22 cellular contexts compared by ENCODE assay signal in genomic region chr1:150511551-150511950, GRCh38. TPM values are rescaled to one million over a fixed set of nuclear protein-coding genes. Genes with fewer than 3 reads are reported as not detected.
DNase-seq lines count a peak whose midpoint lies in the region; ATAC-seq, FAIRE-seq and TF ChIP-seq lines count a peak whose summit lies in the region.
"Had no signal": no experiment of that assay in that cellular context is flagged by ENCODE, and none has a peak within 500 bp of the region (broad histone marks: within the 10 kb centered on the region; RNA-seq: fewer than 3 reads in every experiment).

No MANE protein-coding gene starts in this region.

- no peak overlapping the region for H3K27ac ChIP-seq in H1 (ENCODE audit: low read depth, low read length)
- H3K27ac ChIP-seq: thyroid gland had no signal

- no peak for FAIRE-seq in H1 (lab: Jason Lieb, UNC)
- FAIRE-seq: colon, endometrium had no signal

- WGBS in H1 (ENCODE audit: extremely low coverage in 1 of 2, insufficient coverage in 1 of 2, insufficient read length in 1 of 2, insufficient replicate concordance in 2 of 2, low coverage in 1 of 2, low lambda C conversion rate in 2 of 2, missing lambda C conversion rate in 1 of 2), 2 experiments = 93% methylated on average over 12 of the region's 12 CpGs; no CpG with 5 or more reads in 1 of the 2 experiments

- POLR2A ChIA-PET in H1 (lab: Charles Lee; ENCODE audit: partially characterized antibody) = interaction anchor here (0.9 to 1.3 kb wide), 3 partner anchors 9 to 68 kb away, joined by 3 read pairs; partner anchors contain the start of genes MCL1 and TARS2

- no peak overlapping the region for H3K14ac ChIP-seq in H1 (ENCODE audit: insufficient read length)

- H3K4ac ChIP-seq in H1 (replicated peaks; ENCODE audit: insufficient read length, low read depth, low read length) = no peak overlapping the region

- H2AK5ac ChIP-seq in H1 (ENCODE audit: low read depth, low read length) = no peak overlapping the region

- H3K4me1 ChIP-seq in H1 (replicated peaks in 1 of 4; ENCODE audit: control insufficient read depth in 3 of 4, insufficient read depth in 4 of 4, low read length in 3 of 4) (peaks cover 0 to 4% (median 3%) of the 10 kb centered on the region in 4 experiments; a peak in 5 of 7 replicates), mucosa of descending colon (ENCODE audit: low read depth) (peaks cover 8% of the 10 kb centered on the region)

- ATAC-seq in left ventricle myocardium superior = no peak
- no peak for ATAC-seq in mucosa of descending colon
- ATAC-seq: GM23338; stimulated activated memory B cell treated with anti-CD40 and anti-IgM and Interleukin-4, amounts not matched to agents 10 μg/mL and 1 μg/mL and 100 μg/mL, for 72 hours had no signal

- DNase-seq in left ventricle myocardium superior (peak; percentile 24), cardiac septum (ENCODE audit: low spot score) (no peak), NCI-H345 (lab: John Stamatoyannopoulos, UW) (peak; percentile 99), H1 (ENCODE audit: low read depth in 1 of 2, low spot score in 2 of 2) (no peak), islet precursor cell (no peak), mucosa of descending colon (no peak), GM10266 (ENCODE audit: extremely low spot score) (no peak)
- DNase-seq in activated effector memory CD4-positive, alpha-beta T cell treated with Interleukin-2 at 50 U/mL for 16 hours = no peak
- DNase-seq: activated CD4-positive, alpha-beta memory T cell treated with anti-CD3 and anti-CD28 coated beads, Interleukin-2, amount 10 ng/mL, durations not matched to agents 7 days and 5 days; activated T-cell treated with anti-CD3 and anti-CD28 coated beads, Interleukin-2, amount 50 U/mL, for 24 hours; hypothalamus; NCI-H2029; retina; SIG-M5; thyroid gland had no signal

- TF ChIP-seq RAD21 in H1 (IDR thresholded peaks at IDR 0.05 in 1 of 2, conservative IDR thresholded peaks at IDR 0.05 in 1 of 2; ENCODE audit: low read depth in 2 of 2, low read length in 2 of 2) = no peak

- H3K4me2 ChIP-seq in H1 (ENCODE audit: insufficient read depth in 1 of 2, low read depth in 2 of 2, low read length in 2 of 2) = no peak overlapping the region
- H3K4me2 ChIP-seq: GM23338 had no signal

- CTCF ChIA-PET in H1 (lab: Charles Lee; ENCODE audit: partially characterized antibody) = interaction anchor here (0.7 to 22.4 kb wide), 3 partner anchors 21 to 302 kb away, joined by 3 to 253 read pairs (median 3); no protein-coding TSS in a partner anchor

- H3K79me2 ChIP-seq in H1 (ENCODE audit: control insufficient read depth in 1 of 2, insufficient read depth in 2 of 2, low read length in 2 of 2) = no peaks in the 10 kb centered on the region

- no peak overlapping the region for H4K5ac ChIP-seq in H1 (ENCODE audit: insufficient read length, low read depth, low read length)

- H3K4me3 ChIP-seq in H1 (ENCODE audit: extremely low read depth in 1 of 4, insufficient read depth in 2 of 4, low read depth in 3 of 4, low read length in 4 of 4) = no peak overlapping the region
- no peak overlapping the region for H3K4me3 ChIP-seq in mucosa of descending colon
- H3K4me3 ChIP-seq: GM23338, thyroid gland had no signal

- H3K56ac ChIP-seq in H1 (replicated peaks; ENCODE audit: insufficient read length, low read depth, low read length) = no peak overlapping the region

- no peak for TF ChIP-seq EP300 in H1 (IDR thresholded peaks at IDR 0.05; ENCODE audit: borderline replicate concordance in 1 of 2, low read depth in 2 of 2, low read length in 2 of 2)

- H3K23ac ChIP-seq in H1 (ENCODE audit: insufficient read length) = no peak overlapping the region

- H2BK15ac ChIP-seq in H1 (ENCODE audit: low read length) = no peak overlapping the region

- H4K8ac ChIP-seq in H1 (ENCODE audit: extremely low read depth, insufficient read depth, low read length) = no peak overlapping the region

- no peaks in the 10 kb centered on the region; a peak in 1 of 7 replicates for H3K27me3 ChIP-seq in H1 (replicated peaks in 1 of 4; ENCODE audit: control insufficient read depth in 3 of 4, extremely low read depth in 1 of 4, insufficient read depth in 3 of 4, low read length in 3 of 4)
- H3K27me3 ChIP-seq: thyroid gland had no signal

- H3K9me3 ChIP-seq in H1 (ENCODE audit: insufficient read depth in 2 of 2, low read depth in 1 of 2, low read length in 1 of 2) (no peaks in the 10 kb centered on the region), mucosa of descending colon (no peaks in the 10 kb centered on the region)
- H3K9me3 ChIP-seq: thyroid gland had no signal

- no peak for TF ChIP-seq CTCF in H1 (IDR thresholded peaks at IDR 0.05; ENCODE audit: control extremely low read depth in 1 of 3, insufficient read depth in 1 of 3, low read depth in 1 of 3, low read length in 3 of 3)
- no peak for TF ChIP-seq CTCF in mucosa of descending colon (IDR thresholded peaks at IDR 0.05)
- TF ChIP-seq CTCF in GM10266 (IDR thresholded peaks at IDR 0.05; ENCODE audit: control insufficient read depth, insufficient read depth, low read depth, missing control alignments) = no peak

- H2BK120ac ChIP-seq in H1 (replicated peaks; ENCODE audit: low read depth, low read length) = no peak overlapping the region

- intact Hi-C loops in left ventricle myocardium superior (cut with micrococcal nuclease) = no loop called here
- intact Hi-C loops in cardiac septum (cut with DNase I) = loop anchor here (5.0 kb wide), 1 partner anchor 34 kb away; no protein-coding TSS in a partner anchor
- intact Hi-C loops in mucosa of descending colon (cut with DNase I, micrococcal nuclease) = no loop called here

- H2BK20ac ChIP-seq in H1 (ENCODE audit: low read length) = no peak overlapping the region

- H3K36me3 ChIP-seq in H1 (ENCODE audit: control insufficient read depth in 2 of 4, insufficient read depth in 4 of 4, low read length in 3 of 4) = peaks cover 0 to 4% (median 3%) of the 10 kb centered on the region in 4 experiments; a peak in 4 of 8 replicates
- H3K36me3 ChIP-seq in mucosa of descending colon (ENCODE audit: low read depth) = no peaks in the 10 kb centered on the region

- peaks cover 5% of the 10 kb centered on the region for H3K23me2 ChIP-seq in H1 (ENCODE audit: low read depth, low read length)

- H2BK5ac ChIP-seq in H1 (ENCODE audit: low read depth, low read length) = peak overlapping the region; percentile 16; the same call in 1 of the 2 replicates

- no peak for TF ChIP-seq POLR2A in H1 (IDR thresholded peaks at IDR 0.05; ENCODE audit: control extremely low read depth in 1 of 2, low read depth in 2 of 2, low read length in 2 of 2)

- no peak overlapping the region for H2BK12ac ChIP-seq in H1 (ENCODE audit: low read depth, low read length)

- H4K91ac ChIP-seq in H1 (replicated peaks; ENCODE audit: insufficient read length, low read length) = no peak overlapping the region

- no peak overlapping the region for H2AFZ ChIP-seq in H1 (ENCODE audit: low read length)
- H2AFZ ChIP-seq: GM23338 had no signal

- H3K9ac ChIP-seq in H1 (replicated peaks in 1 of 4; ENCODE audit: extremely low read depth in 1 of 4, low read depth in 3 of 4, low read length in 3 of 4) = no peak overlapping the region

- H4K20me1 ChIP-seq in H1 (replicated peaks in 1 of 2; ENCODE audit: control insufficient read depth in 1 of 2, insufficient read depth in 2 of 2, low read length in 2 of 2) = no peaks in the 10 kb centered on the region

- H3K18ac ChIP-seq in H1 (ENCODE audit: extremely low read depth, low read length) = no peak overlapping the region

- H3K79me1 ChIP-seq in H1 (ENCODE audit: low read depth, low read length) = no peaks in the 10 kb centered on the region

RNA-seq across cellular contexts. Expression of gene ECM1, which starts 3.6 kb away (rescaled TPM):
- total RNA-seq in left ventricle myocardium superior (14.0 TPM), cardiac septum (14.5 TPM), mucosa of descending colon (10 to 100 TPM in 1 of 3 donors, 1 to 10 TPM in 2; 3.4 to 11.0 (median 8.8) TPM)
- total RNA-seq in H1 (2021; fragmentation: NEBNext Ultra II Directional; extraction: Animal tissue kit (Norgen Biotek cat#: 25700)) = 0.73 and 0.95 TPM in 2 replicates
- polyA plus RNA-seq in H1 (2011; rRNA removed) = 0.98 and 1.1 TPM in 2 replicates
- polyA plus RNA-seq in H1 (2011; cell fraction: cytosol; rRNA removed) = 1.0 TPM
- polyA plus RNA-seq in H1 (2011; cell fraction: nucleus; rRNA removed) = 5.8 TPM
- 0.83 to 1.3 TPM (median 1.2 TPM) in 4 replicates for polyA plus RNA-seq in H1 (2012, experiment 1 of 2)
- 0.63 TPM for polyA plus RNA-seq in H1 (2012, experiment 2 of 2)
- polyA plus RNA-seq in H1 (2013, experiment 1 of 2) = 0.81 TPM
- polyA plus RNA-seq in H1 (2013, experiment 2 of 2) = 0.87 TPM
- polyA minus RNA-seq in H1 (2011; rRNA and poly(A)+ RNA removed) = 0.32 and 0.37 TPM in 2 replicates
- not detected for polyA minus RNA-seq in H1 (2011; cell fraction: cytosol; rRNA and poly(A)+ RNA removed)
- polyA minus RNA-seq in H1 (2011; cell fraction: nucleus; rRNA and poly(A)+ RNA removed) = 1.7 TPM
- polyA plus RNA-seq: CD14-positive monocyte had no signal

RNA-seq across cellular contexts. Expression of gene FALEC, which starts 4.0 kb away (rescaled TPM):
- not detected for total RNA-seq in left ventricle myocardium superior
- 0.46 TPM for total RNA-seq in cardiac septum
- total RNA-seq in H1 (2021; fragmentation: NEBNext Ultra II Directional; extraction: Animal tissue kit (Norgen Biotek cat#: 25700)) = 1.1 TPM in 1 of 2 replicates, not detected in the other
- not detected in 2 replicates for polyA plus RNA-seq in H1 (2011; rRNA removed)
- polyA plus RNA-seq in H1 (2011; cell fraction: cytosol; rRNA removed) = 0.19 TPM
- polyA plus RNA-seq in H1 (2011; cell fraction: nucleus; rRNA removed) = not detected
- 0.36 to 1.0 TPM (median 0.75 TPM) in 4 replicates for polyA plus RNA-seq in H1 (2012, experiment 1 of 2)
- not detected for polyA plus RNA-seq in H1 (2012, experiment 2 of 2)
- 0.45 TPM for polyA plus RNA-seq in H1 (2013, experiment 1 of 2)
- polyA plus RNA-seq in H1 (2013, experiment 2 of 2) = 0.11 TPM
- polyA minus RNA-seq in H1 (2011; rRNA and poly(A)+ RNA removed) = 0.57 TPM in 1 of 2 replicates, not detected in the other
- not detected for polyA minus RNA-seq in H1 (2011; cell fraction: cytosol; rRNA and poly(A)+ RNA removed)
- not detected for polyA minus RNA-seq in H1 (2011; cell fraction: nucleus; rRNA and poly(A)+ RNA removed)
- total RNA-seq in mucosa of descending colon = not detected
- total RNA-seq: activated CD4-positive, alpha-beta memory T cell treated with anti-CD3 and anti-CD28 coated beads, Interleukin-2, amount 10 ng/mL, durations not matched to agents 7 days and 5 days; GM23338; HT1080; T-helper 2 cell treated with Interferon-gamma antibody and Interleukin-4, amounts not matched to agents 100 ng/mL and 5 ng/mL, for 36 hours; thyroid gland had no signal
- polyA plus RNA-seq: CD14-positive monocyte had no signal

RNA-seq across cellular contexts. Expression of gene TARS2, which starts 24.3 kb away (rescaled TPM):
- total RNA-seq in left ventricle myocardium superior (31.3 TPM), cardiac septum (30.7 TPM), mucosa of descending colon (10 to 100 TPM; 15.9 to 20.2 (median 20.0) TPM)
- 32.7 and 39.1 TPM in 2 replicates for total RNA-seq in H1 (2021; fragmentation: NEBNext Ultra II Directional; extraction: Animal tissue kit (Norgen Biotek cat#: 25700))
- polyA plus RNA-seq in H1 (2011; rRNA removed) = 38.9 and 54.0 TPM in 2 replicates
- polyA plus RNA-seq in H1 (2011; cell fraction: cytosol; rRNA removed) = 43.4 TPM
- polyA plus RNA-seq in H1 (2011; cell fraction: nucleus; rRNA removed) = 72.0 TPM
- 23.5 to 36.5 TPM (median 29.5 TPM) in 4 replicates for polyA plus RNA-seq in H1 (2012, experiment 1 of 2)
- 42.9 TPM for polyA plus RNA-seq in H1 (2012, experiment 2 of 2)
- polyA plus RNA-seq in H1 (2013, experiment 1 of 2) = 24.6 TPM
- polyA plus RNA-seq in H1 (2013, experiment 2 of 2) = 22.0 TPM
- 39.4 and 41.3 TPM in 2 replicates for polyA minus RNA-seq in H1 (2011; rRNA and poly(A)+ RNA removed)
- polyA minus RNA-seq in H1 (2011; cell fraction: cytosol; rRNA and poly(A)+ RNA removed) = 16.2 TPM
- polyA minus RNA-seq in H1 (2011; cell fraction: nucleus; rRNA and poly(A)+ RNA removed) = 28.1 TPM

RNA-seq across cellular contexts. Expression of gene ADAMTSL4, which starts 37.7 kb away (rescaled TPM):
- total RNA-seq in left ventricle myocardium superior (77.7 TPM), cardiac septum (28.9 TPM), mucosa of descending colon (10 to 100 TPM in 2 of 3 donors, 1 to 10 TPM in 1; 3.4 to 37.1 (median 10.2) TPM)
- 5.3 and 5.4 TPM in 2 replicates for total RNA-seq in H1 (2021; fragmentation: NEBNext Ultra II Directional; extraction: Animal tissue kit (Norgen Biotek cat#: 25700))
- polyA plus RNA-seq in H1 (2011; rRNA removed) = 4.2 and 5.9 TPM in 2 replicates
- polyA plus RNA-seq in H1 (2011; cell fraction: cytosol; rRNA removed) = 3.1 TPM
- polyA plus RNA-seq in H1 (2011; cell fraction: nucleus; rRNA removed) = 26.7 TPM
- polyA plus RNA-seq in H1 (2012, experiment 1 of 2) = 4.9 to 7.2 TPM (median 6.7 TPM) in 4 replicates
- 3.8 TPM for polyA plus RNA-seq in H1 (2012, experiment 2 of 2)
- polyA plus RNA-seq in H1 (2013, experiment 1 of 2) = 9.2 TPM
- 8.1 TPM for polyA plus RNA-seq in H1 (2013, experiment 2 of 2)
- 0.73 and 0.85 TPM in 2 replicates for polyA minus RNA-seq in H1 (2011; rRNA and poly(A)+ RNA removed)
- polyA minus RNA-seq in H1 (2011; cell fraction: cytosol; rRNA and poly(A)+ RNA removed) = 2.6 TPM
- 3.5 TPM for polyA minus RNA-seq in H1 (2011; cell fraction: nucleus; rRNA and poly(A)+ RNA removed)

Comparison
In these comparisons a context has a peak if more than half of its experiments do, and no peak if none do; other contexts are left out.
1. DNase-seq: peak in left ventricle myocardium superior (single experiment) and NCI-H345 (single experiment); none in cardiac septum (single experiment), H1 (0 of 2), islet precursor cell (single experiment), mucosa of descending colon (0 of 3), activated effector memory CD4-positive, alpha-beta T cell treated with Interleukin-2 at 50 U/mL for 16 hours (single experiment) and GM10266 (single experiment).